15 cellular contexts compared by ENCODE assay signal in genomic region chr15:99635794-99636193, GRCh38.
DNase-seq lines count a peak whose midpoint lies in the region; ATAC-seq, FAIRE-seq and TF ChIP-seq lines count a peak whose summit lies in the region.
"Had no signal": no experiment of that assay in that cellular context is flagged by ENCODE, and none has a peak within 500 bp of the region (broad histone marks: within the 10 kb centered on the region; RNA-seq: fewer than 3 reads in every experiment).

No MANE protein-coding gene starts in this region.

- DNase-seq in GM12878 (ENCODE audit: low read depth, low spot score) (peak; percentile 7), NCI-H526 treated with DMSO at 0.1 percent for 48 hours (lab: John Stamatoyannopoulos, UW) (no peak), colonic mucosa (no peak), smooth muscle cell (lab: John Stamatoyannopoulos, UW; ENCODE audit: unreplicated experiment) (no peak)
- no peak for DNase-seq in effector CD4-positive, alpha-beta T cell
- DNase-seq: activated CD4-positive, alpha-beta T cell treated with anti-CD3 and anti-CD28 coated beads, Interleukin-2, amount 50 U/mL, for 48 hours; CD4-positive, CD25-positive, alpha-beta regulatory T cell; gastrocnemius medialis; GOT3; NCI-H1048; NCI-H82; SW 1271 had no signal

- H3K9me3 ChIP-seq in GM12878 (replicated peaks; ENCODE audit: control insufficient read depth, insufficient read depth, low read length) (peaks cover 23% of the 10 kb centered on the region), colonic mucosa (no peaks in the 10 kb centered on the region), smooth muscle cell (replicated peaks; ENCODE audit: low read depth) (no peaks in the 10 kb centered on the region)
- H3K9me3 ChIP-seq: gastrocnemius medialis had no signal

- intact Hi-C loops in GM12878 (cut with micrococcal nuclease; ENCODE audit: unreplicated experiment) (loop anchor here (5.0 kb wide), 1 partner anchor 37 kb away; no protein-coding TSS in a partner anchor), colonic mucosa (cut with DNase I) (no loop called here)

- ATAC-seq in GM18517 (IDR thresholded peaks at IDR 0.05; ENCODE audit: unreplicated experiment) (peak; percentile 64), GM19468 (IDR thresholded peaks at IDR 0.05; ENCODE audit: extremely low read depth, unreplicated experiment) (peak; percentile 30), HG02973 (IDR thresholded peaks at IDR 0.05; ENCODE audit: unreplicated experiment) (peak; percentile 59), GM12878 (no peak)
- ATAC-seq: gastrocnemius medialis had no signal

- H3K27ac ChIP-seq in GM12878 (ENCODE audit: control insufficient read depth, insufficient read depth) (no peak overlapping the region), colonic mucosa (no peak overlapping the region), smooth muscle cell (ENCODE audit: low read depth) (no peak overlapping the region)

- no peaks in the 10 kb centered on the region for H3F3A ChIP-seq in smooth muscle cell (ENCODE audit: low read depth)

- BruUV-seq in GM12878 (replicated peaks; lab: Mats Ljungman, UMichigan): no TSS peak

- H3K9ac ChIP-seq in GM12878 (ENCODE audit: control insufficient read depth, insufficient read depth, low read length) (no peak overlapping the region), colonic mucosa (ENCODE audit: low read depth in 2 of 2, low read length in 2 of 2) (no peak overlapping the region), smooth muscle cell (ENCODE audit: low read depth) (no peak overlapping the region)

- POLR2A ChIA-PET in GM12878 (lab: Charles Lee): no interaction called here

- WGBS in GM12878 (ENCODE audit: insufficient coverage, insufficient replicate concordance, low lambda C conversion rate, missing lambda C conversion rate): 5% methylated on average over 5 of the region's 5 CpGs
- WGBS in smooth muscle cell (ENCODE audit: low lambda C conversion rate): 86% methylated on average over 5 of the region's 5 CpGs

- H3K4me1 ChIP-seq in GM12878 (ENCODE audit: control insufficient read depth, insufficient read depth, low read length) (peaks cover 9% of the 10 kb centered on the region), colonic mucosa (no peaks in the 10 kb centered on the region), smooth muscle cell (ENCODE audit: low read depth) (no peaks in the 10 kb centered on the region)

- H3K4me2 ChIP-seq in GM12878 (ENCODE audit: control insufficient read depth, insufficient read depth) (no peak overlapping the region), smooth muscle cell (no peak overlapping the region)

- H3K79me2 ChIP-seq in GM12878 (ENCODE audit: control insufficient read depth, insufficient read depth, low read length) (peaks cover 36% of the 10 kb centered on the region), smooth muscle cell (ENCODE audit: low read depth) (peaks cover 73% of the 10 kb centered on the region)

- H3K36me3 ChIP-seq in GM12878 (ENCODE audit: control insufficient read depth in 2 of 2, insufficient read depth in 2 of 2, low read length in 1 of 2) (peaks cover 0 to 14% of the 10 kb centered on the region in 2 experiments; a peak in 3 of 4 replicates), colonic mucosa (no peaks in the 10 kb centered on the region), smooth muscle cell (ENCODE audit: low read depth) (peaks cover 3% of the 10 kb centered on the region)
- H3K36me3 ChIP-seq: gastrocnemius medialis had no signal

- FAIRE-seq in GM12878 (lab: Jason Lieb, UNC): no peak

- H3K27me3 ChIP-seq in GM12878 (replicated peaks in 1 of 2; ENCODE audit: control insufficient read depth in 2 of 2, insufficient read depth in 2 of 2, low read length in 1 of 2) (no peaks in the 10 kb centered on the region), colonic mucosa (no peaks in the 10 kb centered on the region), smooth muscle cell (ENCODE audit: low read depth) (no peaks in the 10 kb centered on the region)
- H3K27me3 ChIP-seq: gastrocnemius medialis had no signal

- in situ Hi-C loops in GM12878 (cut with MboI): no loop called here

- TF ChIP-seq EP300 in GM12878 (IDR thresholded peaks at IDR 0.05; ENCODE audit: borderline replicate concordance in 1 of 2, control insufficient read depth in 1 of 2, low read depth in 2 of 2, low read length in 2 of 2): no peak

- H3K4me3 ChIP-seq in GM12878 (no peak overlapping the region), colonic mucosa (no peak overlapping the region), smooth muscle cell (no peak overlapping the region)
- H3K4me3 ChIP-seq: gastrocnemius medialis had no signal

- no peak for TF ChIP-seq POLR2A in GM12878 (IDR thresholded peaks at IDR 0.05; ENCODE audit: low read depth, low read length)

- H4K20me1 ChIP-seq in GM12878 (ENCODE audit: control insufficient read depth, insufficient read depth) (no peaks in the 10 kb centered on the region), smooth muscle cell (ENCODE audit: low read depth) (peaks cover 38% of the 10 kb centered on the region)

- H2AFZ ChIP-seq in GM12878 (ENCODE audit: control insufficient read depth, low read depth, low read length): no peak overlapping the region
- H2AFZ ChIP-seq in smooth muscle cell (ENCODE audit: low read depth): no peak overlapping the region

- CTCF ChIA-PET in GM12878 (lab: Yijun Ruan, JAX): no interaction called here

- RAD21 ChIA-PET in GM12878 (lab: Charles Lee; ENCODE audit: unreplicated experiment): no interaction called here

- TF ChIP-seq RAD21 in GM12878 (IDR thresholded peaks at IDR 0.05; ENCODE audit: insufficient read depth, low read depth, low read length): no peak

- SMC1A ChIA-PET in GM12878 (lab: Charles Lee; ENCODE audit: uncharacterized antibody, unreplicated experiment): no interaction called here

- no peak for TF ChIP-seq CTCF in GM12878 (IDR thresholded peaks at IDR 0.05 in 2 of 3, conservative IDR thresholded peaks at IDR 0.05 in 1 of 3; ENCODE audit: control insufficient read depth in 2 of 3, extremely low read depth in 1 of 3, insufficient read depth in 1 of 3, low read depth in 3 of 3, low read length in 3 of 3)
- no peak for TF ChIP-seq CTCF in colonic mucosa (IDR thresholded peaks at IDR 0.05)
- no peak for TF ChIP-seq CTCF in smooth muscle cell (IDR thresholded peaks at IDR 0.05; ENCODE audit: borderline replicate concordance, insufficient read depth, poor library complexity, severe bottlenecking)

TF ChIP-seq in GM12878, 131 proteins besides CTCF, POLR2A, EP300 and RAD21:
- TF ChIP-seq PAX5 (IDR thresholded peaks at IDR 0.05; ENCODE audit: borderline replicate concordance, low read depth, low read length): no peak
- peak; percentile 41; the same call in 1 of the 2 replicates for TF ChIP-seq CBFB (IDR thresholded peaks at IDR 0.05; ENCODE audit: low read depth)
- TF ChIP-seq PML (IDR thresholded peaks at IDR 0.05; ENCODE audit: low read length): 0 out of 2 replicates have a peak, but pooled peaks have one; percentile 27
- no peak for TF ChIP-seq HSF1 (IDR thresholded peaks at IDR 0.05; ENCODE audit: low read depth, low read length)
- peak; percentile 92; the same call in 1 of the 2 replicates for TF ChIP-seq CBX5 (IDR thresholded peaks at IDR 0.05; ENCODE audit: low read depth)
- peak; percentile 91 for TF ChIP-seq RUNX3 (IDR thresholded peaks at IDR 0.05; ENCODE audit: low read length)
- TF ChIP-seq CREM (IDR thresholded peaks at IDR 0.05; ENCODE audit: low read depth): peak; percentile 40; the same call in 1 of the 2 replicates
- TF ChIP-seq ATF2 (IDR thresholded peaks at IDR 0.05; ENCODE audit: low read length): 0 out of 2 replicates have a peak, but pooled peaks have one; percentile 23
- TF ChIP-seq BCL11A (IDR thresholded peaks at IDR 0.05; ENCODE audit: low read depth, low read length): no peak
- peak; percentile 48; the same call in 1 of the 2 replicates for TF ChIP-seq NFIC (IDR thresholded peaks at IDR 0.05; ENCODE audit: low read depth, low read length)
- peak; percentile 83 for TF ChIP-seq JUNB (IDR thresholded peaks at IDR 0.05)
- TF ChIP-seq BHLHE40 (IDR thresholded peaks at IDR 0.05; ENCODE audit: borderline replicate concordance in 1 of 2, low read depth in 2 of 2, low read length in 1 of 2): no peak
